ENCODE assay signal across 23 cellular contexts in genomic region chr19:1060689-1061088, GRCh38. TPM values are rescaled to one million over a fixed set of nuclear protein-coding genes. Genes with fewer than 3 reads are reported as not detected.
DNase-seq lines count a peak whose midpoint lies in the region; ATAC-seq, FAIRE-seq and TF ChIP-seq lines count a peak whose summit lies in the region.
"Had no signal": no experiment of that assay in that cellular context is flagged by ENCODE, and none has a peak within 500 bp of the region (broad histone marks: within the 10 kb centered on the region; RNA-seq: fewer than 3 reads in every experiment).

No MANE protein-coding gene starts in this region.

- CTCF ChIA-PET in AG04450 (lab: Charles Lee) (no interaction called here), GM12878 (lab: Yijun Ruan, JAX) (no interaction called here)

- DNase-seq in AG04450 (ENCODE audit: low read depth, low spot score) (no peak), GM12878 (ENCODE audit: low read depth, low spot score) (no peak)
- no peak for DNase-seq in stimulated activated effector memory CD8-positive, alpha-beta T cell treated with anti-CD3 and anti-CD28 coated beads, Interleukin-12 subunit alpha, Interleukin-12 subunit beta, amount 100 ng/mL, for 72 hours (ENCODE audit: low spot score in 2 of 2)
- DNase-seq: 8988T; ACHN; C1 segment of cervical spinal cord; Calu3; CD4-positive, alpha-beta memory T cell; COR-L47; DMS53; DMS79 treated with DMSO at 0.1 percent for 48 hours; GF-D8; GM23248; H7; HCEC 1CT had no signal

- no peaks in the 10 kb centered on the region for H3K9me3 Mint-ChIP-seq in stimulated activated effector memory CD8-positive, alpha-beta T cell treated with anti-CD3 and anti-CD28 coated beads, Interleukin-12 subunit alpha, Interleukin-12 subunit beta, amount 100 ng/mL, for 72 hours

- peaks cover 8% of the 10 kb centered on the region for H3K36me3 Mint-ChIP-seq in stimulated activated effector memory CD8-positive, alpha-beta T cell treated with anti-CD3 and anti-CD28 coated beads, Interleukin-12 subunit alpha, Interleukin-12 subunit beta, amount 100 ng/mL, for 72 hours

- POLR2A ChIA-PET in AG04450 (lab: Yijun Ruan, JAX) = no interaction called here
- POLR2A ChIA-PET in GM12878 (lab: Charles Lee) = interaction anchor here (0.7 to 0.9 kb wide), 4 partner anchors 17 to 270 kb away, joined by 3 to 7 read pairs (median 4); no protein-coding TSS in a partner anchor

- TF ChIP-seq CTCF in AG04450 (IDR thresholded peaks at IDR 0.05; ENCODE audit: low read depth, low read length) (no peak), GM12878 (IDR thresholded peaks at IDR 0.05 in 2 of 3, conservative IDR thresholded peaks at IDR 0.05 in 1 of 3; ENCODE audit: control insufficient read depth in 2 of 3, extremely low read depth in 1 of 3, insufficient read depth in 1 of 3, low read depth in 3 of 3, low read length in 3 of 3) (no peak)

- peaks cover 68% of the 10 kb centered on the region for H3K9me3 ChIP-seq in AG04450 (ENCODE audit: control insufficient read depth, insufficient read depth, low read length)
- H3K9me3 ChIP-seq in GM12878 (replicated peaks; ENCODE audit: control insufficient read depth, insufficient read depth, low read length) = no peaks in the 10 kb centered on the region
- H3K9me3 ChIP-seq: A549 had no signal

- no peak overlapping the region for H3K4me2 ChIP-seq in GM12878 (ENCODE audit: control insufficient read depth, insufficient read depth)
- H3K4me2 ChIP-seq: A549 had no signal

- TF ChIP-seq EP300 in GM12878 (IDR thresholded peaks at IDR 0.05; ENCODE audit: borderline replicate concordance in 1 of 2, control insufficient read depth in 1 of 2, low read depth in 2 of 2, low read length in 2 of 2) = no peak

- H3K27me3 ChIP-seq in AG04450 (ENCODE audit: control insufficient read depth, insufficient read depth, low read length) (peaks cover 2% of the 10 kb centered on the region), GM12878 (replicated peaks in 1 of 2; ENCODE audit: control insufficient read depth in 2 of 2, insufficient read depth in 2 of 2, low read length in 1 of 2) (no peaks in the 10 kb centered on the region)

- intact Hi-C loops in GM12878 (cut with micrococcal nuclease; ENCODE audit: unreplicated experiment) = no loop called here

- RAD21 ChIA-PET in GM12878 (lab: Charles Lee; ENCODE audit: unreplicated experiment) = no interaction called here

- SMC1A ChIA-PET in GM12878 (lab: Charles Lee; ENCODE audit: uncharacterized antibody, unreplicated experiment) = no interaction called here

- no peak overlapping the region for H3K9ac ChIP-seq in GM12878 (ENCODE audit: control insufficient read depth, insufficient read depth, low read length)
- H3K9ac ChIP-seq: GM23248 had no signal

- WGBS in GM12878 (ENCODE audit: insufficient coverage, insufficient replicate concordance, low lambda C conversion rate, missing lambda C conversion rate) = 50% methylated on average over 5 of the region's 5 CpGs

- H4K20me1 ChIP-seq in GM12878 (ENCODE audit: control insufficient read depth, insufficient read depth) = no peaks in the 10 kb centered on the region

- in situ Hi-C loops in GM12878 (cut with MboI) = no loop called here

- BruUV-seq in GM12878 (replicated peaks; lab: Mats Ljungman, UMichigan) = no TSS peak

- H3K36me3 ChIP-seq in GM12878 (ENCODE audit: control insufficient read depth in 2 of 2, insufficient read depth in 2 of 2, low read length in 1 of 2) = no peaks in the 10 kb centered on the region; a peak in 1 of 4 replicates

- no peak overlapping the region for H3K4me3 ChIP-seq in AG04450 (ENCODE audit: low read depth, low read length)
- H3K4me3 ChIP-seq in GM12878 = no peak overlapping the region
- H3K4me3 ChIP-seq: A549, GM23248 had no signal

- no peak for FAIRE-seq in GM12878 (lab: Jason Lieb, UNC)
- FAIRE-seq: A549, GM12892, H1 had no signal

- peak overlapping the region; percentile 32 for H3K27ac Mint-ChIP-seq in stimulated activated effector memory CD8-positive, alpha-beta T cell treated with anti-CD3 and anti-CD28 coated beads, Interleukin-12 subunit alpha, Interleukin-12 subunit beta, amount 100 ng/mL, for 72 hours
- H3K27ac Mint-ChIP-seq: CD4-positive, alpha-beta memory T cell had no signal

- peaks cover 54% of the 10 kb centered on the region for H3K4me1 Mint-ChIP-seq in stimulated activated effector memory CD8-positive, alpha-beta T cell treated with anti-CD3 and anti-CD28 coated beads, Interleukin-12 subunit alpha, Interleukin-12 subunit beta, amount 100 ng/mL, for 72 hours

- no peak for TF ChIP-seq RAD21 in GM12878 (IDR thresholded peaks at IDR 0.05; ENCODE audit: insufficient read depth, low read depth, low read length)

- H3K79me2 ChIP-seq in GM12878 (ENCODE audit: control insufficient read depth, insufficient read depth, low read length) = no peaks in the 10 kb centered on the region

- ATAC-seq in GM12878 (no peak), GM19452 (IDR thresholded peaks at IDR 0.05; ENCODE audit: unreplicated experiment) (no peak), HG03280 (IDR thresholded peaks at IDR 0.05; ENCODE audit: unreplicated experiment) (no peak)
- no peak for ATAC-seq in stimulated activated effector memory CD8-positive, alpha-beta T cell treated with anti-CD3 and anti-CD28 coated beads, Interleukin-12 subunit alpha, Interleukin-12 subunit beta, amount 100 ng/mL, for 72 hours
- ATAC-seq: A549 had no signal

- TF ChIP-seq POLR2A in GM12878 (IDR thresholded peaks at IDR 0.05; ENCODE audit: low read depth, low read length) = no peak

- no peak overlapping the region for H3K4me3 Mint-ChIP-seq in stimulated activated effector memory CD8-positive, alpha-beta T cell treated with anti-CD3 and anti-CD28 coated beads, Interleukin-12 subunit alpha, Interleukin-12 subunit beta, amount 100 ng/mL, for 72 hours
- H3K4me3 Mint-ChIP-seq: CD4-positive, alpha-beta memory T cell had no signal

- H3K27ac ChIP-seq in AG04450 (ENCODE audit: low read depth, low read length) = peak overlapping the region; percentile 11
- H3K27ac ChIP-seq in GM12878 (ENCODE audit: control insufficient read depth, insufficient read depth) = no peak overlapping the region
- H3K27ac ChIP-seq: A549, GM23248 had no signal

- peaks cover 10% of the 10 kb centered on the region; the same call in 1 of the 2 replicates for H3K4me1 ChIP-seq in GM12878 (ENCODE audit: control insufficient read depth, insufficient read depth, low read length)

- H2AFZ ChIP-seq in GM12878 (ENCODE audit: control insufficient read depth, low read depth, low read length) = no peak overlapping the region
- H2AFZ ChIP-seq: GM23248 had no signal

RNA-seq across cellular contexts. Expression of gene ARHGAP45, which starts 6.3 kb away (rescaled TPM):
- polyA plus RNA-seq in AG04450 (2011; rRNA removed) = 0.36 and 0.60 TPM in 2 replicates
- 0.52 and 1.1 TPM in 2 replicates for polyA minus RNA-seq in AG04450 (2011; rRNA and poly(A)+ RNA removed)
- 190 and 196 TPM in 2 replicates for total RNA-seq in GM12878 (2013; cell fraction: nucleolus; rRNA removed)
- 116 and 146 TPM in 2 replicates for total RNA-seq in GM12878 (2014; rRNA removed)
- total RNA-seq in GM12878 (2014; rRNA removed; fragmentation: Illumina TruSeq; extraction: Trizol) = 21.4 and 26.2 TPM in 2 replicates
- 142 and 151 TPM in 2 replicates for total RNA-seq in GM12878 (2021)
- 33.0 TPM for polyA plus RNA-seq in GM12878 (2011; ENCODE audit: low read depth)
- polyA plus RNA-seq in GM12878 (2011; rRNA removed) = 20.8 and 53.2 TPM in 2 replicates
- 64.0 and 103 TPM in 2 replicates for polyA plus RNA-seq in GM12878 (2011; cell fraction: cytosol; rRNA removed)
- 223 and 275 TPM in 2 replicates for polyA plus RNA-seq in GM12878 (2011; cell fraction: nucleus; rRNA removed)
- polyA plus RNA-seq in GM12878 (2012) = 85.3 and 105 TPM in 2 replicates
- polyA plus RNA-seq in GM12878 (2014; fragmentation: Illumina TruSeq; extraction: Trizol) = 1.4 and 9.8 TPM in 2 replicates
- 1 to 10 TPM; 1.4 to 7.8 TPM for polyA plus RNA-seq in GM12878 (2014; fragmentation: Nextera tagmentation; extraction: Ambion mirVana)
- polyA plus RNA-seq in GM12878 (2014; rRNA removed) = 96.0 and 125 TPM in 2 replicates
- polyA plus RNA-seq in GM12878 (2016; fragmentation: Nextera tagmentation; extraction: Ambion mirVana) = 10 to 100 TPM; 66.6 to 82.6 TPM
- polyA minus RNA-seq in GM12878 (2011; rRNA and poly(A)+ RNA removed) = 36.0 and 96.7 TPM in 2 replicates
- polyA minus RNA-seq in GM12878 (2011; cell fraction: cytosol; rRNA and poly(A)+ RNA removed) = 45.4 and 45.7 TPM in 2 replicates
- polyA minus RNA-seq in GM12878 (2011; cell fraction: nucleus; rRNA and poly(A)+ RNA removed) = 32.4 and 52.2 TPM in 2 replicates

RNA-seq across cellular contexts. Expression of gene ABCA7, which starts 20.8 kb away (rescaled TPM):
- 1.5 and 1.6 TPM in 2 replicates for polyA plus RNA-seq in AG04450 (2011; rRNA removed)
- polyA minus RNA-seq in AG04450 (2011; rRNA and poly(A)+ RNA removed) = 2.7 and 3.4 TPM in 2 replicates
- total RNA-seq in GM12878 (2013; cell fraction: nucleolus; rRNA removed) = 50.3 and 55.4 TPM in 2 replicates
- total RNA-seq in GM12878 (2014; rRNA removed) = 14.9 and 18.1 TPM in 2 replicates
- total RNA-seq in GM12878 (2014; rRNA removed; fragmentation: Illumina TruSeq; extraction: Trizol) = 5.6 and 7.6 TPM in 2 replicates
- total RNA-seq in GM12878 (2021) = 38.7 and 49.5 TPM in 2 replicates
- polyA plus RNA-seq in GM12878 (2011; ENCODE audit: low read depth) = 16.4 TPM
- polyA plus RNA-seq in GM12878 (2011; rRNA removed) = 3.3 and 5.5 TPM in 2 replicates
- 7.0 and 10.0 TPM in 2 replicates for polyA plus RNA-seq in GM12878 (2011; cell fraction: cytosol; rRNA removed)
- 81.6 and 107 TPM in 2 replicates for polyA plus RNA-seq in GM12878 (2011; cell fraction: nucleus; rRNA removed)
- polyA plus RNA-seq in GM12878 (2012) = 15.2 and 21.6 TPM in 2 replicates
- 4.6 and 11.4 TPM in 2 replicates for polyA plus RNA-seq in GM12878 (2014; fragmentation: Illumina TruSeq; extraction: Trizol)
- 1 to 10 TPM; 1.0 to 2.9 TPM for polyA plus RNA-seq in GM12878 (2014; fragmentation: Nextera tagmentation; extraction: Ambion mirVana)
- 26.9 and 36.5 TPM in 2 replicates for polyA plus RNA-seq in GM12878 (2014; rRNA removed)
- polyA plus RNA-seq in GM12878 (2016; fragmentation: Nextera tagmentation; extraction: Ambion mirVana) = 10 to 100 TPM; 22.0 to 22.1 TPM
- polyA minus RNA-seq in GM12878 (2011; rRNA and poly(A)+ RNA removed) = 4.3 and 9.4 TPM in 2 replicates
- polyA minus RNA-seq in GM12878 (2011; cell fraction: cytosol; rRNA and poly(A)+ RNA removed) = 5.8 and 7.9 TPM in 2 replicates
- 24.3 and 39.7 TPM in 2 replicates for polyA minus RNA-seq in GM12878 (2011; cell fraction: nucleus; rRNA and poly(A)+ RNA removed)

RNA-seq across cellular contexts. Expression of gene CNN2, which starts 34.3 kb away (rescaled TPM):
- polyA plus RNA-seq in AG04450 (2011; rRNA removed) (302 and 362 TPM in 2 replicates), GM12878 (2011; rRNA removed) (28.6 and 54.2 TPM in 2 replicates), GM12878 (2014; fragmentation: Illumina TruSeq; extraction: Trizol) (60.1 and 168 TPM in 2 replicates), GM12878 (2014; fragmentation: Nextera tagmentation; extraction: Ambion mirVana) (10 to 100 TPM; 34.7 to 42.5 TPM), GM12878 (2014; rRNA removed) (177 and 213 TPM in 2 replicates), GM12878 (2016; fragmentation: Nextera tagmentation; extraction: Ambion mirVana) (100 to 1,000 TPM; 269 to 273 TPM)
- 824 and 1,249 TPM in 2 replicates for polyA minus RNA-seq in AG04450 (2011; rRNA and poly(A)+ RNA removed)
- 28.5 and 30.8 TPM in 2 replicates for total RNA-seq in GM12878 (2013; cell fraction: nucleolus; rRNA removed)
- total RNA-seq in GM12878 (2014; rRNA removed) (154 and 195 TPM in 2 replicates), GM12878 (2014; rRNA removed; fragmentation: Illumina TruSeq; extraction: Trizol) (95.8 and 115 TPM in 2 replicates), GM12878 (2021) (289 and 311 TPM in 2 replicates)
- polyA plus RNA-seq in GM12878 (2011; ENCODE audit: low read depth) = 64.3 TPM
- 104 and 118 TPM in 2 replicates for polyA plus RNA-seq in GM12878 (2011; cell fraction: cytosol; rRNA removed)
- polyA plus RNA-seq in GM12878 (2011; cell fraction: nucleus; rRNA removed) = 80.2 and 133 TPM in 2 replicates
- polyA plus RNA-seq in GM12878 (2012) = 117 and 149 TPM in 2 replicates
- 71.8 and 98.5 TPM in 2 replicates for polyA minus RNA-seq in GM12878 (2011; rRNA and poly(A)+ RNA removed)
- 91.4 and 128 TPM in 2 replicates for polyA minus RNA-seq in GM12878 (2011; cell fraction: cytosol; rRNA and poly(A)+ RNA removed)
- 14.9 and 31.0 TPM in 2 replicates for polyA minus RNA-seq in GM12878 (2011; cell fraction: nucleus; rRNA and poly(A)+ RNA removed)

RNA-seq across cellular contexts. Expression of gene POLR2E, which starts 34.5 kb away (rescaled TPM):
- polyA plus RNA-seq in AG04450 (2011; rRNA removed) (140 and 172 TPM in 2 replicates), GM12878 (2011; rRNA removed) (92.4 and 192 TPM in 2 replicates), GM12878 (2014; fragmentation: Illumina TruSeq; extraction: Trizol) (10.0 and 142 TPM in 2 replicates), GM12878 (2014; fragmentation: Nextera tagmentation; extraction: Ambion mirVana) (10 to 100 TPM in 1 of 2 experiments, 1 to 10 TPM in 1; 4.0 to 17.0 TPM), GM12878 (2014; rRNA removed) (367 and 444 TPM in 2 replicates), GM12878 (2016; fragmentation: Nextera tagmentation; extraction: Ambion mirVana) (100 to 1,000 TPM; 460 to 487 TPM)
- 200 and 274 TPM in 2 replicates for polyA minus RNA-seq in AG04450 (2011; rRNA and poly(A)+ RNA removed)
- total RNA-seq in GM12878 (2013; cell fraction: nucleolus; rRNA removed) = 37.4 and 46.6 TPM in 2 replicates
- total RNA-seq in GM12878 (2014; rRNA removed) (194 and 207 TPM in 2 replicates), GM12878 (2014; rRNA removed; fragmentation: Illumina TruSeq; extraction: Trizol) (78.7 and 85.5 TPM in 2 replicates), GM12878 (2021) (243 and 250 TPM in 2 replicates)
- polyA plus RNA-seq in GM12878 (2011; ENCODE audit: low read depth) = 54.0 TPM
- polyA plus RNA-seq in GM12878 (2011; cell fraction: cytosol; rRNA removed) = 220 and 291 TPM in 2 replicates
- polyA plus RNA-seq in GM12878 (2011; cell fraction: nucleus; rRNA removed) = 162 and 168 TPM in 2 replicates
- polyA plus RNA-seq in GM12878 (2012) = 184 and 198 TPM in 2 replicates
- polyA minus RNA-seq in GM12878 (2011; rRNA and poly(A)+ RNA removed) = 76.9 and 101 TPM in 2 replicates
- polyA minus RNA-seq in GM12878 (2011; cell fraction: cytosol; rRNA and poly(A)+ RNA removed) = 70.2 and 78.0 TPM in 2 replicates
- polyA minus RNA-seq in GM12878 (2011; cell fraction: nucleus; rRNA and poly(A)+ RNA removed) = 29.5 and 49.3 TPM in 2 replicates

RNA-seq across cellular contexts. Expression of gene RNU6-2, which starts 39.4 kb away (rescaled TPM):
- polyA plus RNA-seq in AG04450 (2011; rRNA removed) (not detected in 2 replicates), GM12878 (2011; rRNA removed) (not detected in 2 replicates), GM12878 (2014; fragmentation: Illumina TruSeq; extraction: Trizol) (not detected in 2 replicates), GM12878 (2014; fragmentation: Nextera tagmentation; extraction: Ambion mirVana) (not detected), GM12878 (2014; rRNA removed) (not detected in 2 replicates), GM12878 (2016; fragmentation: Nextera tagmentation; extraction: Ambion mirVana) (not detected)
- under 0.01 TPM in 1 of 2 replicates, not detected in the other for polyA minus RNA-seq in AG04450 (2011; rRNA and poly(A)+ RNA removed)
- total RNA-seq in GM12878 (2013; cell fraction: nucleolus; rRNA removed) = not detected in 2 replicates
- total RNA-seq in GM12878 (2014; rRNA removed) (not detected in 2 replicates), GM12878 (2014; rRNA removed; fragmentation: Illumina TruSeq; extraction: Trizol) (not detected in 2 replicates), GM12878 (2021) (not detected in 2 replicates)
- polyA plus RNA-seq in GM12878 (2011; ENCODE audit: low read depth) = not detected
- polyA plus RNA-seq in GM12878 (2011; cell fraction: cytosol; rRNA removed) = not detected in 2 replicates
- polyA plus RNA-seq in GM12878 (2011; cell fraction: nucleus; rRNA removed) = not detected in 2 replicates
- polyA plus RNA-seq in GM12878 (2012) = not detected in 2 replicates
- 1,322 TPM in 1 of 2 replicates, not detected in the other for polyA minus RNA-seq in GM12878 (2011; rRNA and poly(A)+ RNA removed)
- polyA minus RNA-seq in GM12878 (2011; cell fraction: cytosol; rRNA and poly(A)+ RNA removed) = not detected in 2 replicates
- polyA minus RNA-seq in GM12878 (2011; cell fraction: nucleus; rRNA and poly(A)+ RNA removed) = under 0.01 TPM in 1 of 2 replicates, not detected in the other
- total RNA-seq: Calu3; CD4-positive, alpha-beta memory T cell; Daoy; G401; GM23248; H1; H7 had no signal
- polyA plus RNA-seq: A549; BJ; CD4-positive, alpha-beta memory T cell; GM23248; H1 had no signal
